Comparison of ENCODE assay signal across 9 cellular contexts in the genomic region with DNA sequence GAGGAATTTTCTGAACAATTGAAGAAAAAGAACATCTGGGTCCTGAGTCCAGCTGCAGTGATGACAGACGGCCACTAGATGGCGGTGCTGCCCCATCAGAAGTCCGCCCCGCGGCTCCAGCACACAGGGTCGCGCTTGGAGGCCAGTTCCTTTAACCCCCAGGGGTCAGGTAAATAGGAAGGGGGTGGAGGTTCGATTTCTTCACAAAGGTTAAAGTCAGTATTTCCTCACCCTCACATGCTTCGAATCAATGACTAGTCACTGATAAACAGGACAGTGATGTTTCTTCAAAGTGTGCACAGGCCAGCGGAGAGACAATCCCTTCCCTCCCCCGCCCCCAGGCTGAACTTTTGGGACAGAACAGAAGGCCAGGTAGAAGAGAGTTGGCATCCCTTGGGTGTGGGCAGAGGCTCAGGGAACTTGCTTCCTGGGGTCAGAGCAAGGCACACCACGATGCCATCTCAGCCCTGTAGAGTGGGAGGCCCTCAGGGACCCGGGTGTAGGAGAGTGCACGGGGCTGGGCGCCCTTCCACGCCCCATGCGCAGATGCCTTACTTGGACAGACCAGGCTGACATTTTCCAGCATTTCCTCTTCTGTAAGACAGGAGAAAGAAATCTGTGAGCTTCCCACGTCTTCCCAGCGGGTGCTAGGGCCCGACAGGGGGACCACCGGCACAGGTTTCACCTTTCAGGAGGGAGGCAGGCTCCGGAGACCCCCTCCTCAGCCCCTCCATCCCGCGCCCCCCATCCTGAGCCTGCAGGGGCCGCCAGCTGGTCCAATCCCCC. TPM values are rescaled to one million over a fixed set of nuclear protein-coding genes. Genes with fewer than 3 reads are reported as not detected.
DNase-seq lines count a peak whose midpoint lies in the region; ATAC-seq and TF ChIP-seq lines count a peak whose summit lies in the region.
"Had no signal": no experiment of that assay in that cellular context is flagged by ENCODE, and none has a peak within 500 bp of the region (broad histone marks: within the 10 kb centered on the region; RNA-seq: fewer than 3 reads in every experiment).

No MANE protein-coding gene starts in this region.

- ATAC-seq in DND-41 (ENCODE audit: insufficient read depth, low read depth) (peak; percentile 75), GM21367 (IDR thresholded peaks at IDR 0.05; ENCODE audit: unreplicated experiment) (peak; percentile 78)

- H3K36me3 ChIP-seq in DND-41 (ENCODE audit: insufficient read depth, low read length), result no peaks in the 10 kb centered on the region
- no peaks in the 10 kb centered on the region for H3K36me3 ChIP-seq in HUES64 (ENCODE audit: insufficient read depth, low read length)
- no peaks in the 10 kb centered on the region for H3K36me3 ChIP-seq in ascending aorta
- no peaks in the 10 kb centered on the region for H3K36me3 ChIP-seq in sigmoid colon

- no peak for TF ChIP-seq POLR2A in sigmoid colon (IDR thresholded peaks at IDR 0.05)

- no peak overlapping the region for H2AFZ ChIP-seq in DND-41 (ENCODE audit: low read depth, low read length)

- no peak for TF ChIP-seq EP300 in sigmoid colon (IDR thresholded peaks at IDR 0.05)

- H3K27ac ChIP-seq in DND-41 (ENCODE audit: low read length) (no peak overlapping the region), HUES64 (ENCODE audit: low read depth, low read length) (no peak overlapping the region), ascending aorta (peak overlapping the region; percentile 72 to 92), sigmoid colon (peak overlapping the region; percentile 39 to 86 (median 64))

- TF ChIP-seq CTCF in DND-41 (IDR thresholded peaks at IDR 0.05; ENCODE audit: borderline replicate concordance, extremely low read depth, low read length, poor library complexity, severe bottlenecking) (peak; percentile 97), ascending aorta (IDR thresholded peaks at IDR 0.05) (peak; percentile 95 to 99 (median 98)), sigmoid colon (IDR thresholded peaks at IDR 0.05) (peak; percentile 82 to 100 (median 96))

- no peaks in the 10 kb centered on the region for H3K79me2 ChIP-seq in DND-41 (ENCODE audit: insufficient read depth, low read length)

- no peaks in the 10 kb centered on the region for H3K27me3 ChIP-seq in DND-41 (ENCODE audit: insufficient read depth, low read length, poor library complexity)
- peaks cover 19% of the 10 kb centered on the region for H3K27me3 ChIP-seq in HUES64 (ENCODE audit: insufficient read depth, low read length)
- H3K27me3 ChIP-seq in ascending aorta, result no peaks in the 10 kb centered on the region
- H3K27me3 ChIP-seq in sigmoid colon, result peaks cover 0 to 3% (median 0%) of the 10 kb centered on the region in 3 donors

- H3K4me3 ChIP-seq in DND-41 (ENCODE audit: low read depth in 1 of 2, low read length in 2 of 2) (no peak overlapping the region), HUES64 (ENCODE audit: low read length) (peak overlapping the region; percentile 64), ascending aorta (peak overlapping the region in 1 of 2 donors; percentile 61), sigmoid colon (peak overlapping the region in 3 of 4 donors; percentile 8 to 38 (median 25))

- DNase-seq in DND-41 (peak; percentile 46), SW480 (ENCODE audit: low spot score) (peak; percentile 26), ascending aorta (ENCODE audit: low spot score in 2 of 2) (peak in 1 of 2 donors; percentile 84), hippocampal formation (lab: John Stamatoyannopoulos, UW) (peak; percentile 45 to 51), sigmoid colon (peak; percentile 77), COR-L47 (lab: John Stamatoyannopoulos, UW) (no peak)

- no peak overlapping the region for H3K4me2 ChIP-seq in DND-41 (ENCODE audit: insufficient read depth, low read length)

- H3K4me1 ChIP-seq in DND-41 (ENCODE audit: insufficient read depth, low read length) (no peaks in the 10 kb centered on the region), HUES64 (ENCODE audit: insufficient read depth, low read length) (peaks cover 14% of the 10 kb centered on the region), ascending aorta (peaks cover 11 to 15% of the 10 kb centered on the region in 2 donors), sigmoid colon (peaks cover 0 to 32% (median 22%) of the 10 kb centered on the region in 4 donors)

- WGBS in HUES64, result under 1% methylated on average over 24 of the region's 25 CpGs
- WGBS in sigmoid colon, 2 donors, result 11 to 17% methylated on average over 25 of the region's 25 CpGs

- intact Hi-C loops in ascending aorta (cut with DNase I), result loop anchor here (1.0 to 10.0 kb wide), 7 partner anchors 75 to 1452 kb away; a partner anchor contains a TSS
- intact Hi-C loops in sigmoid colon (cut with DNase I), result loop anchor here (1.0 to 2.0 kb wide), 2 partner anchors 75 to 274 kb away; no protein-coding TSS in a partner anchor

- H3K9ac ChIP-seq in DND-41 (ENCODE audit: low read depth, low read length) (no peak overlapping the region), HUES64 (ENCODE audit: low read depth, low read length) (peak overlapping the region; percentile 46; the same call in 1 of the 2 replicates)

- H3K9me3 ChIP-seq in DND-41 (ENCODE audit: insufficient read depth, low read length, severe bottlenecking) (no peaks in the 10 kb centered on the region), HUES64 (ENCODE audit: insufficient read depth, low read depth, low read length) (no peaks in the 10 kb centered on the region), ascending aorta (no peaks in the 10 kb centered on the region), sigmoid colon (no peaks in the 10 kb centered on the region)

- no peaks in the 10 kb centered on the region for H4K20me1 ChIP-seq in DND-41 (ENCODE audit: insufficient read depth, low read length)

RNA-seq across cellular contexts. Expression of a gene that starts 0.7 kb away (rescaled TPM):
- 2.0 TPM for polyA plus RNA-seq in HUES64 (2013, experiment 1 of 2)
- polyA plus RNA-seq in HUES64 (2013, experiment 2 of 2), result 2.4 TPM
- total RNA-seq in ascending aorta, result 8.5 TPM
- 1 to 10 TPM in 3 of 4 donors, under 1 TPM in 1; 0.16 to 3.6 (median 1.7) TPM for total RNA-seq in sigmoid colon
- under 1 TPM in 2 of 3 donors, not detected in 1; under 0.01 to 0.12 TPM for polyA plus RNA-seq in sigmoid colon
- total RNA-seq: mononuclear cell had no signal

Comparison
In these comparisons a context has a peak if more than half of its experiments do, and no peak if none do; other contexts are left out.
1. H3K27ac ChIP-seq: peak in ascending aorta (2 of 2) and sigmoid colon (4 of 4); none in DND-41 (single experiment) and HUES64 (single experiment).
2. H3K4me3 ChIP-seq: peak in HUES64 (single experiment) and sigmoid colon (3 of 4); none in DND-41 (0 of 2).
3. Peak in every context shown above with its lines, with median percentiles within 50 percentile points of each other: CTCF ChIP-seq.